1 cellular context compared by ENCODE assay signal in genomic region chr11:66363805-66364535, GRCh38.
TF ChIP-seq lines count a peak whose summit lies in the region.

No MANE protein-coding gene starts in this region.

TF ChIP-seq in SK-N-SH treated with all-trans-retinoic acid at 6 μM for 48 hours, 23 proteins besides CTCF, POLR2A, EP300 and RAD21 (continued from another document):
- TF ChIP-seq PATZ1 (CRISPR knock-in tag; IDR thresholded peaks at IDR 0.05; ENCODE audit: borderline replicate concordance) (no peak), ZFP30 (CRISPR knock-in tag; IDR thresholded peaks at IDR 0.05) (no peak), ZC3H10 (CRISPR knock-in tag; IDR thresholded peaks at IDR 0.05) (no peak), CSDC2 (CRISPR knock-in tag; IDR thresholded peaks at IDR 0.05) (no peak), PPARA (CRISPR knock-in tag; IDR thresholded peaks at IDR 0.05; ENCODE audit: borderline replicate concordance) (no peak), ARNTL (CRISPR knock-in tag; IDR thresholded peaks at IDR 0.05; ENCODE audit: borderline replicate concordance, low read depth) (no peak), TCF4 (CRISPR knock-in tag; IDR thresholded peaks at IDR 0.05; ENCODE audit: borderline replicate concordance) (no peak), GLIS3 (CRISPR knock-in tag; IDR thresholded peaks at IDR 0.05) (no peak), BACH2 (CRISPR knock-in tag; IDR thresholded peaks at IDR 0.05; ENCODE audit: borderline replicate concordance) (no peak), ZFP3 (CRISPR knock-in tag; IDR thresholded peaks at IDR 0.05) (no peak), ESRRG (CRISPR knock-in tag; IDR thresholded peaks at IDR 0.05) (no peak)
- TF ChIP-seq, protein P1, sequence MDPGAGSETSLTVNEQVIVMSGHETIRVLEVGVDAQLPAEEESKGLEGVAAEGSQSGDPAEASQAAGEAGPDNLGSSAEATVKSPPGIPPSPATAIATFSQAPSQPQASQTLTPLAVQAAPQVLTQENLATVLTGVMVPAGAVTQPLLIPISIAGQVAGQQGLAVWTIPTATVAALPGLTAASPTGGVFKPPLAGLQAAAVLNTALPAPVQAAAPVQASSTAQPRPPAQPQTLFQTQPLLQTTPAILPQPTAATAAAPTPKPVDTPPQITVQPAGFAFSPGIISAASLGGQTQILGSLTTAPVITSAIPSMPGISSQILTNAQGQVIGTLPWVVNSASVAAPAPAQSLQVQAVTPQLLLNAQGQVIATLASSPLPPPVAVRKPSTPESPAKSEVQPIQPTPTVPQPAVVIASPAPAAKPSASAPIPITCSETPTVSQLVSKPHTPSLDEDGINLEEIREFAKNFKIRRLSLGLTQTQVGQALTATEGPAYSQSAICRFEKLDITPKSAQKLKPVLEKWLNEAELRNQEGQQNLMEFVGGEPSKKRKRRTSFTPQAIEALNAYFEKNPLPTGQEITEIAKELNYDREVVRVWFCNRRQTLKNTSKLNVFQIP (CRISPR knock-in tag; IDR thresholded peaks at IDR 0.05; ENCODE audit: borderline replicate concordance, low read depth), result no peak
